14 cellular contexts compared by ENCODE assay signal in the genomic region with DNA sequence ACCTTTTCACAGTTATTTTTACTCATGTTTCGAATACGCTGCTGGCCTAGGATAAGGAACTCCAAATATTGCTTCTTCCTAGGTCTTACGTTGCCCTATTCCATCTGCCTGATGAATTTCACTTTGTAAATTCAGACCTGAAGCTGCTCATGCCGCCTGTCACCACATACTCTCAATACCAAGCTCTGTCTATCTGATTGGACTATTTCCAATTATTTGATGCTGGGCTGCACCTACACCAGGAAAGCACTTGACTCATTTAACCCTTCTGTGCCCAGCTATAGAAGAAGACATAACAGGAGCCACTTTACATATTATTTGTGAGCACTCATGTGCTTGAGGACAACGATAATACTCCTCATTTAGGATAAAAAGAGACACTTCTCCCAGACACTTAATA.
"Had no signal": no experiment of that assay in that cellular context is flagged by ENCODE, and none has a peak within 500 bp of the region (broad histone marks: within the 10 kb centered on the region; RNA-seq: fewer than 3 reads in every experiment).

No MANE protein-coding gene starts in this region.

- H3K27me3 ChIP-seq: breast epithelium, right atrium auricular region, tibial nerve had no signal

- ATAC-seq: activated CD8-positive, alpha-beta T cell treated with anti-CD3 and anti-CD28 coated beads, Interleukin-2, amount 10 ng/mL, durations not matched to agents 7 days and 5 days; activated T-cell treated with anti-CD3 and anti-CD28 coated beads, Interleukin-2, amount 50 U/mL, for 4 hours; left ventricle myocardium superior had no signal

- H3K36me3 ChIP-seq: breast epithelium, right atrium auricular region, tibial nerve had no signal

- H3K4me3 ChIP-seq: breast epithelium, coronary artery, right atrium auricular region, tibial nerve had no signal

- DNase-seq: activated CD4-positive, alpha-beta T cell treated with anti-CD3 and anti-CD28 coated beads, Interleukin-2, amount 10 ng/mL, durations not matched to agents 7 days and 5 days; activated CD8-positive, alpha-beta T cell treated with anti-CD3 and anti-CD28 coated beads, Interleukin-2, amount 10 ng/mL, durations not matched to agents 7 days and 5 days; activated effector memory CD4-positive, alpha-beta T cell treated with Interleukin-2 at 50 U/mL for 16 hours; activated T-cell treated with anti-CD3 and anti-CD28 coated beads, Interleukin-2, amount 50 U/mL, for 4 hours; erythroblast; left ventricle myocardium superior; nephron progenitor cell; nucleus accumbens; posterior cingulate gyrus; T-helper 9 cell had no signal
